16 cellular contexts compared by ENCODE assay signal in the genomic region with DNA sequence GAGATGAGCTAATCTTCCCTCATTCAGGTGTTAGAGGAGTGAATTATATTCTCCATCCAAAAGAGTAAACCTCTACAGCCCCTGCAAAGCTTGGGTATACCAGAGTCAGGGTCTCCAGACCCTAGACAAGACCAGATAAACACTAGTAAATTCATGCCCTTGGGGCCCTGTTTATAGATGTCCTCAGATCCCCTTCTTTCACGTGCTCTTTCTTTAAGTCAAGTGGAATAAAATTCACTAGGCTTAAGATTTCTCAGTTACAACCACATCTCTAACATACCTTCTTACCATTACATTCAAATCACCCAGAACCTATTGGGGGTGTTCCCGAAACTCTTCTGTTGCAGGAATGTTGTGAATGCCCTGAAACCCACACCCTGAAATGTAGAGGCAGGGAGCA. TPM values are rescaled to one million over a fixed set of nuclear protein-coding genes. Genes with fewer than 3 reads are reported as not detected.
A peak's percentile ranks its signal among the peaks of the same experiment; 100 is the strongest.
DNase-seq lines count a peak whose midpoint lies in the region; ATAC-seq and TF ChIP-seq lines count a peak whose summit lies in the region.
"Had no signal": no experiment of that assay in that cellular context is flagged by ENCODE, and none has a peak within 500 bp of the region (broad histone marks: within the 10 kb centered on the region; RNA-seq: fewer than 3 reads in every experiment).

No MANE protein-coding gene starts in this region.

- H3K27me3 Mint-ChIP-seq in CD4-positive, alpha-beta T cell = peaks cover 19% of the 10 kb centered on the region
- peaks cover 39% of the 10 kb centered on the region for H3K27me3 Mint-ChIP-seq in dendritic cell treated with granulocyte-macrophage colony-stimulating factor and Interleukin-4, amounts not matched to agents 40 ng/mL and 50 ng/mL, for 4 days
- peaks cover 2% of the 10 kb centered on the region for H3K27me3 Mint-ChIP-seq in neural progenitor cell (ENCODE audit: insufficient read depth, low read depth)

- H3K36me3 ChIP-seq in H7 (replicated peaks; ENCODE audit: control insufficient read depth, insufficient read depth, low read length) (no peaks in the 10 kb centered on the region), neural progenitor cell (no peaks in the 10 kb centered on the region), tibial nerve (no peaks in the 10 kb centered on the region)
- H3K36me3 ChIP-seq: BE2C, HAP-1 had no signal

- no peak overlapping the region for H3K9ac ChIP-seq in neural progenitor cell

- no peak for TF ChIP-seq EP300 in tibial nerve (IDR thresholded peaks at IDR 0.05)

- POLR2A ChIA-PET in CD4-positive, alpha-beta T cell (lab: Charles Lee) = no interaction called here

- H3K27me3 ChIP-seq in CD4-positive, alpha-beta T cell (ENCODE audit: control insufficient read depth, insufficient read depth, low read length) = peaks cover 14% of the 10 kb centered on the region
- H3K27me3 ChIP-seq in H7 (ENCODE audit: control insufficient read depth, insufficient read depth, low read length) (peaks cover 12% of the 10 kb centered on the region), neural progenitor cell (peaks cover 39% of the 10 kb centered on the region), tibial nerve (no peaks in the 10 kb centered on the region)
- H3K27me3 ChIP-seq: BE2C had no signal

- H3K4me1 ChIP-seq in neural progenitor cell (peaks cover 13% of the 10 kb centered on the region), tibial nerve (peaks cover 0 to 24% (median 8%) of the 10 kb centered on the region in 4 donors)

- no peaks in the 10 kb centered on the region for H3K9me3 Mint-ChIP-seq in CD4-positive, alpha-beta T cell
- no peaks in the 10 kb centered on the region for H3K9me3 Mint-ChIP-seq in dendritic cell treated with granulocyte-macrophage colony-stimulating factor and Interleukin-4, amounts not matched to agents 40 ng/mL and 50 ng/mL, for 4 days
- no peaks in the 10 kb centered on the region for H3K9me3 Mint-ChIP-seq in neural progenitor cell

- TF ChIP-seq CTCF in CD4-positive, alpha-beta T cell (IDR thresholded peaks at IDR 0.05) = no peak
- TF ChIP-seq CTCF in neural progenitor cell (IDR thresholded peaks at IDR 0.05) (no peak), tibial nerve (IDR thresholded peaks at IDR 0.05) (no peak), omental fat pad (IDR thresholded peaks at IDR 0.05) (no peak)

- H3K9me3 ChIP-seq in CD4-positive, alpha-beta T cell (ENCODE audit: control insufficient read depth, low read length) = no peaks in the 10 kb centered on the region
- no peaks in the 10 kb centered on the region for H3K9me3 ChIP-seq in neural progenitor cell (ENCODE audit: low read depth)
- H3K9me3 ChIP-seq in tibial nerve = no peaks in the 10 kb centered on the region
- H3K9me3 ChIP-seq: BE2C, HAP-1 had no signal

- intact Hi-C loops in CD4-positive, alpha-beta T cell (cut with DNase I, micrococcal nuclease) = no loop called here
- intact Hi-C loops in dendritic cell treated with granulocyte-macrophage colony-stimulating factor and Interleukin-4, amounts not matched to agents 40 ng/mL and 50 ng/mL, for 4 days (cut with micrococcal nuclease) = no loop called here

- peak overlapping the region; percentile 46 for H3K4me3 Mint-ChIP-seq in CD4-positive, alpha-beta T cell
- no peak overlapping the region for H3K4me3 Mint-ChIP-seq in dendritic cell treated with granulocyte-macrophage colony-stimulating factor and Interleukin-4, amounts not matched to agents 40 ng/mL and 50 ng/mL, for 4 days
- H3K4me3 Mint-ChIP-seq in neural progenitor cell = peak overlapping the region; percentile 4

- TF ChIP-seq POLR2A in tibial nerve (IDR thresholded peaks at IDR 0.05) = no peak

- no peaks in the 10 kb centered on the region for H3K79me2 ChIP-seq in neural progenitor cell (ENCODE audit: low read depth)

- ATAC-seq in CD4-positive, alpha-beta T cell (ENCODE audit: poor library complexity) = no peak
- ATAC-seq in omental fat pad (ENCODE audit: low FRiP score) = no peak
- ATAC-seq: Right ventricle myocardium inferior had no signal

- H3K36me3 Mint-ChIP-seq in CD4-positive, alpha-beta T cell (ENCODE audit: low read depth) = peaks cover 7% of the 10 kb centered on the region
- H3K36me3 Mint-ChIP-seq in dendritic cell treated with granulocyte-macrophage colony-stimulating factor and Interleukin-4, amounts not matched to agents 40 ng/mL and 50 ng/mL, for 4 days (ENCODE audit: low read depth) = peaks cover 22% of the 10 kb centered on the region
- no peaks in the 10 kb centered on the region for H3K36me3 Mint-ChIP-seq in neural progenitor cell
- H3K36me3 Mint-ChIP-seq: CD4-positive, CD25-positive, alpha-beta regulatory T cell had no signal

- H3K27ac Mint-ChIP-seq in CD4-positive, alpha-beta T cell = no peak overlapping the region
- peak overlapping the region; percentile 42 for H3K27ac Mint-ChIP-seq in dendritic cell treated with granulocyte-macrophage colony-stimulating factor and Interleukin-4, amounts not matched to agents 40 ng/mL and 50 ng/mL, for 4 days
- no peak overlapping the region for H3K27ac Mint-ChIP-seq in neural progenitor cell

- no peak overlapping the region for H3K4me2 ChIP-seq in neural progenitor cell

- H3K4me1 Mint-ChIP-seq in CD4-positive, alpha-beta T cell (ENCODE audit: low read depth) = peaks cover 26% of the 10 kb centered on the region
- peaks cover 37% of the 10 kb centered on the region for H3K4me1 Mint-ChIP-seq in dendritic cell treated with granulocyte-macrophage colony-stimulating factor and Interleukin-4, amounts not matched to agents 40 ng/mL and 50 ng/mL, for 4 days (ENCODE audit: low read depth)
- peaks cover 23% of the 10 kb centered on the region for H3K4me1 Mint-ChIP-seq in neural progenitor cell

- H3F3A ChIP-seq in neural progenitor cell (ENCODE audit: low read depth) = peaks cover 30% of the 10 kb centered on the region

- no peak overlapping the region for H2AFZ ChIP-seq in neural progenitor cell (replicated peaks)

- no peaks in the 10 kb centered on the region for H4K20me1 ChIP-seq in neural progenitor cell (ENCODE audit: low read depth)

- no peak for DNase-seq in CD4-positive, alpha-beta T cell
- DNase-seq in H7 (peak; percentile 16), neural progenitor cell (ENCODE audit: low spot score) (no peak), tibial nerve (ENCODE audit: low spot score in 2 of 2) (no peak), omental fat pad (ENCODE audit: low spot score) (no peak), HPDE6-E6E7 (ENCODE audit: extremely low spot score) (no peak), dedifferentiated amniotic fluid mesenchymal stem cell (ENCODE audit: extremely low spot score) (no peak)
- DNase-seq: BE2C; CD4-positive, CD25-positive, alpha-beta regulatory T cell; DMS153; NCI-H1105; NCI-H2081; NK-92 treated with Interleukin-12 subunit alpha and Interleukin-12 subunit beta, amount 100 ng/mL, for 24 hours had no signal

- WGBS in tibial nerve, 2 donors = 80% methylated on average over 2 of the region's 2 CpGs

- CTCF ChIA-PET in CD4-positive, alpha-beta T cell (lab: Charles Lee) = no interaction called here

- H3K4me3 ChIP-seq in H7 (ENCODE audit: insufficient read depth, low read depth, low read length) (no peak overlapping the region), neural progenitor cell (no peak overlapping the region), tibial nerve (no peak overlapping the region)
- H3K4me3 ChIP-seq: HAP-1 had no signal

- H3K27ac ChIP-seq in CD4-positive, alpha-beta T cell (ENCODE audit: low read depth, low read length) = no peak overlapping the region
- H3K27ac ChIP-seq in neural progenitor cell = no peak overlapping the region
- H3K27ac ChIP-seq in tibial nerve = no peak overlapping the region

RNA-seq across cellular contexts. Expression of a gene that starts 2.2 kb away (rescaled TPM):
- total RNA-seq in CD4-positive, alpha-beta T cell = under 1 TPM; 0.22 to 0.31 TPM
- total RNA-seq in H7 (2014; rRNA removed; shearing (Covaris generic)) = 55.8 and 57.0 TPM in 2 replicates
- 34.3 and 43.9 TPM in 2 replicates for total RNA-seq in neural progenitor cell (ENCODE audit: low replicate concordance)
- total RNA-seq in tibial nerve = 10 to 100 TPM in 1 of 4 donors, 1 to 10 TPM in 3; 2.3 to 10.7 (median 3.9) TPM
- 10 to 100 TPM in 2 of 4 donors, 1 to 10 TPM in 2; 4.3 to 22.9 (median 9.6) TPM for total RNA-seq in omental fat pad

RNA-seq across cellular contexts. Expression of a gene that starts 37.1 kb away (rescaled TPM):
- 10 to 100 TPM; 64.4 to 65.9 TPM for total RNA-seq in CD4-positive, alpha-beta T cell
- 390 and 410 TPM in 2 replicates for total RNA-seq in H7 (2014; rRNA removed; shearing (Covaris generic))
- 480 and 549 TPM in 2 replicates for total RNA-seq in neural progenitor cell (ENCODE audit: low replicate concordance)
- 10 to 100 TPM; 10.4 to 18.3 (median 16.4) TPM for total RNA-seq in tibial nerve
- total RNA-seq in omental fat pad = 10 to 100 TPM; 13.2 to 64.1 (median 23.4) TPM
